ENCODE assay signal across 14 cellular contexts in the genomic region with DNA sequence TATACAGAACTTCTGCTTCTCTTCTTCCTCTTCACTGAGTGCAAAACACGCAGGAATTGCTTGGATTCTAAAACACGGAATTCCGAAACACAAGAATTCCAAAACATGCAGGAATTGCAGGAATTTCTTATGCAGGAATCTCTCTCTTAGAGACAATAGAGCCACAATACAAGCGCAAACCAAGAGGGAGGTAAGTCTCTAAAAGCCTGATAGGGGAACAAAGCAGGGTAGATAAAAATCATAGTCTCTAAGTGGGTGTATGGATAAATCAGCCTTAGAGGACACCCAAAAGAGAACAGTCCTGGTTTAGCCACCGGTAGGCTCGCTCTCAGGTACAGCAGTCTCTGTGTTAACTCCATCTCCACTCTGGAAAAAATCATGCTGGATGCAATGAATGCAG.
"Had no signal": no experiment of that assay in that cellular context is flagged by ENCODE, and none has a peak within 500 bp of the region (broad histone marks: within the 10 kb centered on the region; RNA-seq: fewer than 3 reads in every experiment).

No MANE protein-coding gene starts in this region.

- H3K4me3 Mint-ChIP-seq: dendritic cell treated with granulocyte-macrophage colony-stimulating factor and Interleukin-4, amounts not matched to agents 40 ng/mL and 50 ng/mL, for 4 days; effector memory CD8-positive, alpha-beta T cell; immature natural killer cell; nephron; stimulated activated naive CD8-positive, alpha-beta T cell treated with anti-CD3 and anti-CD28 coated beads, Interleukin-15, Interleukin-2, amounts not matched to agents 100 ng/mL and 50 ng/mL, for 24 hours; type B pancreatic cell had no signal

- H3K36me3 ChIP-seq: breast epithelium, heart left ventricle, suprapubic skin had no signal

- H3K4me1 Mint-ChIP-seq: immature natural killer cell had no signal

- H3K36me3 Mint-ChIP-seq: immature natural killer cell, type B pancreatic cell had no signal

- H3K27ac ChIP-seq: breast epithelium, heart left ventricle, suprapubic skin had no signal

- H3K27ac Mint-ChIP-seq: dendritic cell treated with granulocyte-macrophage colony-stimulating factor and Interleukin-4, amounts not matched to agents 40 ng/mL and 50 ng/mL, for 4 days; effector memory CD8-positive, alpha-beta T cell; immature natural killer cell; nephron; stimulated activated naive CD8-positive, alpha-beta T cell treated with anti-CD3 and anti-CD28 coated beads, Interleukin-15, Interleukin-2, amounts not matched to agents 100 ng/mL and 50 ng/mL, for 24 hours; type B pancreatic cell had no signal

- H3K27me3 ChIP-seq: breast epithelium, heart left ventricle, suprapubic skin had no signal

- H3K9me3 ChIP-seq: breast epithelium, heart left ventricle, suprapubic skin had no signal

- H3K4me3 ChIP-seq: breast epithelium, heart left ventricle, suprapubic skin had no signal

- H3K27me3 Mint-ChIP-seq: dendritic cell treated with granulocyte-macrophage colony-stimulating factor and Interleukin-4, amounts not matched to agents 40 ng/mL and 50 ng/mL, for 4 days; stimulated activated naive CD8-positive, alpha-beta T cell treated with anti-CD3 and anti-CD28 coated beads, Interleukin-15, Interleukin-2, amounts not matched to agents 100 ng/mL and 50 ng/mL, for 24 hours had no signal

- H3K9me3 Mint-ChIP-seq: dendritic cell treated with granulocyte-macrophage colony-stimulating factor and Interleukin-4, amounts not matched to agents 40 ng/mL and 50 ng/mL, for 4 days; effector memory CD8-positive, alpha-beta T cell; nephron; stimulated activated naive CD8-positive, alpha-beta T cell treated with anti-CD3 and anti-CD28 coated beads, Interleukin-15, Interleukin-2, amounts not matched to agents 100 ng/mL and 50 ng/mL, for 24 hours had no signal

- DNase-seq: activated CD4-positive, alpha-beta T cell treated with anti-CD3 and anti-CD28 coated beads, Interleukin-2, amount 50 U/mL, for 1 hour; activated naive CD4-positive, alpha-beta T cell; activated T-cell treated with anti-CD3 and anti-CD28 coated beads for 4 hours; anterior cingulate cortex; effector memory CD8-positive, alpha-beta T cell; heart left ventricle; immature natural killer cell; T-helper 9 cell had no signal

- H3K4me1 ChIP-seq: breast epithelium, suprapubic skin had no signal
